Comparison of ENCODE assay signal across 26 cellular contexts in genomic region chr11:105230586-105230985, GRCh38.
DNase-seq lines count a peak whose midpoint lies in the region; ATAC-seq, FAIRE-seq and TF ChIP-seq lines count a peak whose summit lies in the region.
"Had no signal": no experiment of that assay in that cellular context is flagged by ENCODE, and none has a peak within 500 bp of the region (broad histone marks: within the 10 kb centered on the region; RNA-seq: fewer than 3 reads in every experiment).

No MANE protein-coding gene starts in this region.

- intact Hi-C loops in left colon (cut with DNase I, micrococcal nuclease): no loop called here

- no peaks in the 10 kb centered on the region for H3K4me1 ChIP-seq in neural progenitor cell
- H3K4me1 ChIP-seq: gastroesophageal sphincter, stomach, vagina had no signal

- peak; percentile 100 for ATAC-seq in left colon
- ATAC-seq: gastroesophageal sphincter, natural killer cell had no signal

- H3K36me3 ChIP-seq in bronchial epithelial cell (ENCODE audit: control insufficient read depth, insufficient read depth, low read length): no peaks in the 10 kb centered on the region
- H3K36me3 ChIP-seq in neural progenitor cell: no peaks in the 10 kb centered on the region
- H3K36me3 ChIP-seq: gastroesophageal sphincter, stomach, thyroid gland, vagina had no signal

- no peak overlapping the region for H2AFZ ChIP-seq in neural progenitor cell (replicated peaks)

- no peak overlapping the region for H3K27ac Mint-ChIP-seq in progenitor cell of endocrine pancreas
- no peak overlapping the region for H3K27ac Mint-ChIP-seq in neural progenitor cell
- H3K27ac Mint-ChIP-seq: activated T-helper 1 cell treated with anti-CD3 and anti-CD28 coated beads, Interleukin-12 subunit alpha, Interleukin-12 subunit beta, Interleukin-2, Interleukin-4 antibody, amounts not matched to agents 30 ng/mL and 10 ng/mL and 1 ng/mL, durations not matched to agents 14 hours and 24 hours and 36 hours; natural killer cell had no signal

- H3K9me3 ChIP-seq in neural progenitor cell (ENCODE audit: low read depth): no peaks in the 10 kb centered on the region
- H3K9me3 ChIP-seq: gastroesophageal sphincter, stomach, thyroid gland, vagina had no signal

- H3K4me1 Mint-ChIP-seq in progenitor cell of endocrine pancreas (ENCODE audit: low read depth): peaks cover 4% of the 10 kb centered on the region
- H3K4me1 Mint-ChIP-seq in neural progenitor cell: no peaks in the 10 kb centered on the region
- H3K4me1 Mint-ChIP-seq: natural killer cell had no signal

- no peaks in the 10 kb centered on the region for H3K79me2 ChIP-seq in neural progenitor cell (ENCODE audit: low read depth)

- DNase-seq in DMS153 treated with DMSO at 0.1 percent for 48 hours (lab: John Stamatoyannopoulos, UW; ENCODE audit: unreplicated experiment) (peak; percentile 18), M059J (ENCODE audit: low read depth) (peak; percentile 62), bronchial epithelial cell (ENCODE audit: low read depth) (peak; percentile 28), left colon (no peak), progenitor cell of endocrine pancreas (ENCODE audit: low spot score, unreplicated experiment) (no peak), SIG-M5 treated with dmso at 0.1 percent for 504 hours (lab: John Stamatoyannopoulos, UW; ENCODE audit: unreplicated experiment) (no peak), neural progenitor cell (ENCODE audit: low spot score) (no peak)
- DNase-seq in activated effector memory CD4-positive, alpha-beta T cell treated with anti-CD3 and anti-CD28 coated beads, Interleukin-2, amount 50 U/mL, for 16 hours: no peak
- DNase-seq: activated naive CD4-positive, alpha-beta T cell treated with anti-CD3 and anti-CD28 coated beads, Interleukin-2, amount 50 U/mL, for 16 hours; amygdala; KG1; natural killer cell; NCI-H1436 treated with DMSO at 0.1 percent for 48 hours; NCI-H446 treated with DMSO at 0.1 percent for 48 hours; SIG-M5; stimulated activated CD4-positive, alpha-beta T cell treated with anti-CD3 and anti-CD28 coated beads, Interleukin-2, amount 100 ng/mL, for 24 hours; stomach; SW 1271; thyroid gland had no signal

- H3K9me3 Mint-ChIP-seq in progenitor cell of endocrine pancreas (ENCODE audit: low read depth) (no peaks in the 10 kb centered on the region), neural progenitor cell (no peaks in the 10 kb centered on the region)
- H3K9me3 Mint-ChIP-seq: activated T-helper 1 cell treated with anti-CD3 and anti-CD28 coated beads, Interleukin-12 subunit alpha, Interleukin-12 subunit beta, Interleukin-2, Interleukin-4 antibody, amounts not matched to agents 30 ng/mL and 10 ng/mL and 1 ng/mL, durations not matched to agents 14 hours and 24 hours and 36 hours; natural killer cell had no signal

- TF ChIP-seq CTCF in bronchial epithelial cell (IDR thresholded peaks at IDR 0.05; ENCODE audit: insufficient read depth, low read length, severe bottlenecking): no peak
- no peak for TF ChIP-seq CTCF in progenitor cell of endocrine pancreas (IDR thresholded peaks at IDR 0.05; ENCODE audit: unreplicated experiment)
- no peak for TF ChIP-seq CTCF in neural progenitor cell (IDR thresholded peaks at IDR 0.05)

- H3K27me3 ChIP-seq in bronchial epithelial cell (ENCODE audit: control insufficient read depth, insufficient read depth, low read length) (no peaks in the 10 kb centered on the region), neural progenitor cell (no peaks in the 10 kb centered on the region)
- H3K27me3 ChIP-seq: gastroesophageal sphincter, stomach, thyroid gland, vagina had no signal

- H3K27me3 Mint-ChIP-seq in progenitor cell of endocrine pancreas (no peaks in the 10 kb centered on the region), neural progenitor cell (ENCODE audit: insufficient read depth, low read depth) (no peaks in the 10 kb centered on the region)

- FAIRE-seq in bronchial epithelial cell (lab: Jason Lieb, UNC): no peak
- FAIRE-seq: D721Med, G401.6, H54 had no signal

- H3K9ac ChIP-seq in neural progenitor cell: no peak overlapping the region

- no peak overlapping the region for H3K4me2 ChIP-seq in neural progenitor cell

- H3K4me3 Mint-ChIP-seq in progenitor cell of endocrine pancreas (ENCODE audit: low read depth) (no peak overlapping the region), neural progenitor cell (no peak overlapping the region)
- H3K4me3 Mint-ChIP-seq: activated T-helper 1 cell treated with anti-CD3 and anti-CD28 coated beads, Interleukin-12 subunit alpha, Interleukin-12 subunit beta, Interleukin-2, Interleukin-4 antibody, amounts not matched to agents 30 ng/mL and 10 ng/mL and 1 ng/mL, durations not matched to agents 14 hours and 24 hours and 36 hours; natural killer cell had no signal

- no peaks in the 10 kb centered on the region for H4K20me1 ChIP-seq in neural progenitor cell (ENCODE audit: low read depth)

- H3K36me3 Mint-ChIP-seq in progenitor cell of endocrine pancreas (ENCODE audit: insufficient read depth): no peaks in the 10 kb centered on the region
- no peaks in the 10 kb centered on the region for H3K36me3 Mint-ChIP-seq in neural progenitor cell
- H3K36me3 Mint-ChIP-seq: natural killer cell had no signal

- no peak overlapping the region for H3K27ac ChIP-seq in neural progenitor cell
- H3K27ac ChIP-seq: coronary artery, gastroesophageal sphincter, stomach, thyroid gland, vagina had no signal

- H3K4me3 ChIP-seq in bronchial epithelial cell (ENCODE audit: low read depth, low read length) (no peak overlapping the region), neural progenitor cell (no peak overlapping the region)
- H3K4me3 ChIP-seq: coronary artery, gastroesophageal sphincter, stomach, thyroid gland, vagina had no signal

- no peaks in the 10 kb centered on the region for H3F3A ChIP-seq in neural progenitor cell (ENCODE audit: low read depth)

Comparison
In these comparisons a context has a peak if more than half of its experiments do, and no peak if none do; other contexts are left out.
1. DNase-seq: peak in DMS153 treated with DMSO at 0.1 percent for 48 hours (single experiment), M059J (single experiment) and bronchial epithelial cell (single experiment); none in left colon (0 of 2), progenitor cell of endocrine pancreas (single experiment), SIG-M5 treated with dmso at 0.1 percent for 504 hours (single experiment), neural progenitor cell (single experiment) and activated effector memory CD4-positive, alpha-beta T cell treated with anti-CD3 and anti-CD28 coated beads, Interleukin-2, amount 50 U/mL, for 16 hours (single experiment).